ENCODE assay signal across 8 cellular contexts in genomic region chr9:37079370-37080164, GRCh38. TPM values are rescaled to one million over a fixed set of nuclear protein-coding genes. Genes with fewer than 3 reads are reported as not detected.
DNase-seq lines count a peak whose midpoint lies in the region; ATAC-seq and TF ChIP-seq lines count a peak whose summit lies in the region.

No MANE protein-coding gene starts in this region.

- peak overlapping the region; percentile 65; the same call in 1 of the 2 replicates for H3K56ac ChIP-seq in IMR-90 (ENCODE audit: extremely low read depth, insufficient read depth, low read length)

- H2AK5ac ChIP-seq in IMR-90 (ENCODE audit: low read depth, low read length): no peak overlapping the region

- peak overlapping the region; percentile 81 for H4K5ac ChIP-seq in IMR-90 (ENCODE audit: low read depth, low read length)

- H3K79me1 ChIP-seq in IMR-90 (ENCODE audit: low read depth in 1 of 2, low read length in 2 of 2): peaks cover 12 to 30% of the 10 kb centered on the region in 2 experiments; a peak in 3 of 4 replicates

- intact Hi-C loops in IMR-90 (cut with micrococcal nuclease) (loop anchor here (5.0 kb wide), 1 partner anchor 43 kb away; the partner anchor contains the start of gene ZCCHC7), OCI-LY7 (cut with micrococcal nuclease; ENCODE audit: unreplicated experiment) (loop anchor here (1.0 to 5.0 kb wide), 6 partner anchors 42 to 328 kb away; no protein-coding TSS in a partner anchor)

- H2BK15ac ChIP-seq in IMR-90 (ENCODE audit: low read depth, low read length): peak overlapping the region; percentile 82; the same call in 2 of the 3 replicates

- peak overlapping the region; percentile 93 for H3K14ac ChIP-seq in IMR-90 (replicated peaks; ENCODE audit: low read depth, low read length)

- H3K36me3 ChIP-seq in IMR-90 (ENCODE audit: control insufficient read depth, insufficient read depth, low read length) (no peaks in the 10 kb centered on the region), OCI-LY7 (ENCODE audit: insufficient read depth, low read length) (peaks cover 37% of the 10 kb centered on the region)

- H3K4me1 ChIP-seq in IMR-90 (ENCODE audit: control insufficient read depth, insufficient read depth, low read length): no peaks in the 10 kb centered on the region; the same call in 1 of the 2 replicates
- peaks cover 63% of the 10 kb centered on the region for H3K4me1 ChIP-seq in OCI-LY7 (ENCODE audit: insufficient read depth, low read length, poor library complexity, severe bottlenecking)

- dilution Hi-C loops in IMR-90 (cut with HindIII; ENCODE audit: low sequenced_read_pairs, unreplicated experiment): no loop called here

- H2BK20ac ChIP-seq in IMR-90 (ENCODE audit: low read depth, low read length): peak overlapping the region; percentile 93

- H3K27ac ChIP-seq in IMR-90 (ENCODE audit: insufficient read depth, low read length): peak overlapping the region; percentile 80
- H3K27ac ChIP-seq in OCI-LY7 (ENCODE audit: low read depth, low read length, poor library complexity, severe bottlenecking): peak overlapping the region; percentile 70

- peak overlapping the region; percentile 70 for H3K9ac ChIP-seq in IMR-90 (ENCODE audit: low read depth, low read length)

- H4K20me1 ChIP-seq in IMR-90 (ENCODE audit: insufficient read depth, low read length) (peaks cover 6% of the 10 kb centered on the region; the same call in 1 of the 2 replicates), OCI-LY7 (ENCODE audit: insufficient read depth, low read length) (peaks cover 14% of the 10 kb centered on the region; the same call in 1 of the 2 replicates)

- peak overlapping the region; percentile 97 for H2AK9ac ChIP-seq in IMR-90 (replicated peaks; ENCODE audit: low read depth, low read length, poor library complexity)

- 0 out of 2 replicates have a peak, but pooled peaks cover 2% of the 10 kb centered on the region for H3K9me3 ChIP-seq in IMR-90 (ENCODE audit: control insufficient read depth, insufficient read depth, low read length)
- H3K9me3 ChIP-seq in OCI-LY7 (ENCODE audit: low read length): no peaks in the 10 kb centered on the region

- CTCF ChIA-PET in IMR-90 (lab: Yijun Ruan, JAX) (interaction anchor here (0.5 kb wide), 1 partner anchor 229 kb away, joined by 6 read pairs; no protein-coding TSS in a partner anchor), OCI-LY7 (lab: Charles Lee; ENCODE audit: unreplicated experiment) (interaction anchor here (0.6 to 1.6 kb wide), 4 partner anchors 38 to 244 kb away, joined by 3 to 5 read pairs (median 3); no protein-coding TSS in a partner anchor)

- ATAC-seq in GM21528 (IDR thresholded peaks at IDR 0.05; ENCODE audit: low FRiP score, unreplicated experiment) (peak; percentile 85), IMR-90 (ENCODE audit: low read depth) (peak; percentile 97)

- H3K9me2 ChIP-seq in OCI-LY7 (ENCODE audit: insufficient read depth, low read length): no peaks in the 10 kb centered on the region

- H2AFZ ChIP-seq in IMR-90 (replicated peaks; ENCODE audit: low read length, poor library complexity) (peak overlapping the region; percentile 99), OCI-LY7 (ENCODE audit: low read length) (peak overlapping the region; percentile 37; the same call in 1 of the 2 replicates)

- peaks cover 67% of the 10 kb centered on the region for H3K79me2 ChIP-seq in OCI-LY7 (ENCODE audit: insufficient read depth, low read depth, low read length)

- peak overlapping the region; percentile 90 for H3K4ac ChIP-seq in IMR-90 (ENCODE audit: low read depth, low read length)

- BruUV-seq in IMR-90 (replicated peaks; lab: Mats Ljungman, UMichigan) (no TSS peak), OCI-LY7 (replicated peaks; lab: Mats Ljungman, UMichigan) (no TSS peak)

- H3K4me3 ChIP-seq in IMR-90 (ENCODE audit: insufficient read depth, low read depth, low read length): peak overlapping the region; percentile 86
- peak overlapping the region; percentile 90 for H3K4me3 ChIP-seq in OCI-LY7 (ENCODE audit: low read depth, low read length, poor library complexity, severe bottlenecking)
- H3K4me3 ChIP-seq in epithelial cell of esophagus (ENCODE audit: low read length): peak overlapping the region; percentile 90

- H3K9me1 ChIP-seq in IMR-90 (ENCODE audit: insufficient read depth, low read length): peaks cover 3% of the 10 kb centered on the region

- TF ChIP-seq RAD21 in IMR-90 (IDR thresholded peaks at IDR 0.05; ENCODE audit: low read length): no peak

- H3K23ac ChIP-seq in IMR-90 (ENCODE audit: low read depth, low read length): peak overlapping the region; percentile 57; the same call in 1 of the 2 replicates

- no peak for TF ChIP-seq CTCF in IMR-90 (conservative IDR thresholded peaks at IDR 0.05; ENCODE audit: low read depth, low read length)
- no peak for TF ChIP-seq CTCF in OCI-LY7 (conservative IDR thresholded peaks at IDR 0.05; ENCODE audit: low read length)
- TF ChIP-seq CTCF in epithelial cell of esophagus (IDR thresholded peaks at IDR 0.05; ENCODE audit: insufficient read depth, low read depth, low read length, missing control alignments): no peak

- in situ Hi-C loops in IMR-90 (cut with MboI; ENCODE audit: low sequenced_read_pairs): no loop called here

- POLR2A ChIA-PET in IMR-90 (lab: Charles Lee; ENCODE audit: unreplicated experiment) (no interaction called here), OCI-LY7 (lab: Charles Lee) (interaction anchor here (0.7 to 10.3 kb wide), 22 partner anchors 9 to 287 kb away, joined by 3 to 119 read pairs (median 5); partner anchors contain the start of genes PAX5 and ZCCHC7)

- TF ChIP-seq POLR2A in IMR-90 (IDR thresholded peaks at IDR 0.05; ENCODE audit: low read depth, low read length): peak; percentile 66; the same call in 1 of the 2 replicates

- H3K18ac ChIP-seq in IMR-90 (ENCODE audit: low read depth, low read length): peak overlapping the region; percentile 67

- DNase-seq in DMS 273 (lab: John Stamatoyannopoulos, UW; ENCODE audit: unreplicated experiment) (peak; percentile 97), IMR-90 (peak; percentile 91), OCI-LY7 (ENCODE audit: low spot score) (peak; percentile 97), activated T-cell treated with anti-CD3 and anti-CD28 coated beads for 4 hours (peak; percentile 85), epithelial cell of esophagus (ENCODE audit: low read depth) (peak; percentile 94), middle frontal gyrus (ENCODE audit: extremely low spot score, low spot score) (peak; percentile 90)
- peak; percentile 83 to 85 for DNase-seq in stimulated activated CD8-positive, alpha-beta memory T cell treated with anti-CD3 and anti-CD28 coated beads, Interleukin-2, amount 100 ng/mL, for 1 hour (ENCODE audit: low read depth in 2 of 2)

- WGBS in IMR-90 (ENCODE audit: extremely low coverage in 2 of 2, insufficient read length in 1 of 2), 2 experiments: 6% methylated on average over 16 of the region's 63 CpGs; no CpG with 5 or more reads in 1 of the 2 experiments

- peak overlapping the region; percentile 91 to 97 for H4K8ac ChIP-seq in IMR-90 (ENCODE audit: low read depth in 2 of 2, low read length in 2 of 2)

- H2BK120ac ChIP-seq in IMR-90 (ENCODE audit: low read depth, low read length): peak overlapping the region; percentile 95

- H3K27me3 ChIP-seq in IMR-90 (ENCODE audit: control insufficient read depth, insufficient read depth, low read length): no peaks in the 10 kb centered on the region

- peak overlapping the region; percentile 74 for H2BK5ac ChIP-seq in IMR-90 (ENCODE audit: low read depth, low read length, poor library complexity, severe bottlenecking)

- H3K4me2 ChIP-seq in IMR-90 (ENCODE audit: low read depth, low read length) (peak overlapping the region; percentile 94), OCI-LY7 (ENCODE audit: low read length) (peak overlapping the region; percentile 84)

- H4K91ac ChIP-seq in IMR-90 (ENCODE audit: insufficient read depth, low read depth, low read length): peak overlapping the region; percentile 94

TF ChIP-seq in IMR-90, 13 proteins besides CTCF, POLR2A, EP300 and RAD21:
- TF ChIP-seq MAZ (IDR thresholded peaks at IDR 0.05; ENCODE audit: borderline replicate concordance, low read depth, low read length): no peak; the same call in 1 of the 2 replicates
- TF ChIP-seq USF2 (IDR thresholded peaks at IDR 0.05; ENCODE audit: low read depth, low read length): peak; percentile 83
- TF ChIP-seq MXI1 (IDR thresholded peaks at IDR 0.05; ENCODE audit: borderline replicate concordance, low read depth, low read length): peak; percentile 87

RNA-seq across cellular contexts. Expression of gene ZCCHC7, which starts 40.8 kb away (rescaled TPM):
- total RNA-seq in IMR-90 (2012; rRNA removed): 21.4 and 28.7 TPM in 2 replicates
- 13.2 and 13.6 TPM in 2 replicates for polyA plus RNA-seq in IMR-90 (2012; rRNA removed)
- polyA plus RNA-seq in IMR-90 (2012; cell fraction: cytosol; rRNA removed): 7.7 and 17.7 TPM in 2 replicates
- 4.6 and 18.3 TPM in 2 replicates for polyA plus RNA-seq in IMR-90 (2012; cell fraction: nucleus; rRNA removed; ENCODE audit: low replicate concordance)
- total RNA-seq in OCI-LY7 (2014; rRNA removed; shearing (Covaris generic)): 108 and 110 TPM in 2 replicates
- 76.4 and 101 TPM in 2 replicates for total RNA-seq in OCI-LY7 (2022)

RNA-seq across cellular contexts. Expression of gene PAX5, which starts 45.5 kb away (rescaled TPM):
- total RNA-seq in IMR-90 (2012; rRNA removed): not detected in 2 replicates
- not detected in 2 replicates for polyA plus RNA-seq in IMR-90 (2012; rRNA removed)
- polyA plus RNA-seq in IMR-90 (2012; cell fraction: cytosol; rRNA removed): not detected in 2 replicates
- not detected in 2 replicates for polyA plus RNA-seq in IMR-90 (2012; cell fraction: nucleus; rRNA removed; ENCODE audit: low replicate concordance)
- 50.4 and 62.5 TPM in 2 replicates for total RNA-seq in OCI-LY7 (2014; rRNA removed; shearing (Covaris generic))
- total RNA-seq in OCI-LY7 (2022): 141 and 148 TPM in 2 replicates

Comparison
In these comparisons a context has a peak if more than half of its experiments do, and no peak if none do; other contexts are left out.
1. Peak in every context shown above with its lines: DNase-seq, ATAC-seq, H3K4me3 ChIP-seq and H3K27ac ChIP-seq.
2. RNA of gene PAX5, which starts 45.5 kb away (total RNA-seq): 50.4 to 148 TPM in OCI-LY7; not detected in IMR-90; every median in the first group is over 10 times any median in the second.